ENCODE assay signal across 26 cellular contexts in the genomic region with DNA sequence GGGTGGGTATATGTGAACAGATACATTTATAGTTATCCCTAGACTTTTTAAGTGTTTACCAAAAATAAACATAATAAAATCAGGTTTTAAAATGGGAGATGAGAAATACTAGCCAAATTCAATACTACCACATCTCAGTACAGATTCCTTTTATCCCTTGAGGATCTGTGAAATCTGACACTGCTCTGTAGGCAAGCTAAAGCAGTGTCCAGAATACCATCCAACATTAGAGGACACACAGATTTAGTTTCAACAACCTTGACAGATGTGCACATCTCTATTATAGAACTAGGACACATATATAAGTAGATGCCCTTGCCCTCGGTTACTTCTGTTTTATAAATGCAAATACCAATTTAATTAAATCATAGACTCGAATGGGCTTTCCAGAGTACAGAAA.
"Had no signal": no experiment of that assay in that cellular context is flagged by ENCODE, and none has a peak within 500 bp of the region (broad histone marks: within the 10 kb centered on the region; RNA-seq: fewer than 3 reads in every experiment).

No MANE protein-coding gene starts in this region.

- H3K9me3 Mint-ChIP-seq: activated T-helper 1 cell treated with anti-CD3 and anti-CD28 coated beads, Interleukin-12 subunit alpha, Interleukin-12 subunit beta, Interleukin-2, Interleukin-4 antibody, amounts not matched to agents 30 ng/mL and 10 ng/mL and 1 ng/mL, durations not matched to agents 14 hours and 24 hours and 36 hours; natural killer cell treated with Interleukin-12 subunit alpha and Interleukin-12 subunit beta and Interleukin-15 and Interleukin-18, amount 100 ng/mL, for 72 hours; stimulated activated naive CD8-positive, alpha-beta T cell treated with anti-CD3 and anti-CD28 coated beads, Interleukin-15, amount 100 ng/mL, for 72 hours; WTC11 had no signal

- H3K36me3 Mint-ChIP-seq: activated CD4-positive, alpha-beta memory T cell treated with anti-CD3 and anti-CD28 coated beads for 36 hours; activated naive CD4-positive, alpha-beta T cell treated with anti-CD3 and anti-CD28 coated beads, Interleukin-2, amount 50 U/mL, for 72 hours; natural killer cell treated with Interleukin-12 subunit alpha and Interleukin-12 subunit beta and Interleukin-15 and Interleukin-18, amount 100 ng/mL, for 72 hours; WTC11 had no signal

- H3K4me3 Mint-ChIP-seq: activated CD4-positive, alpha-beta memory T cell treated with anti-CD3 and anti-CD28 coated beads for 36 hours; activated CD4-positive, alpha-beta T cell treated with anti-CD3 and anti-CD28 coated beads for 36 hours; activated T-helper 1 cell treated with anti-CD3 and anti-CD28 coated beads, Interleukin-12 subunit alpha, Interleukin-12 subunit beta, Interleukin-2, Interleukin-4 antibody, amounts not matched to agents 30 ng/mL and 10 ng/mL and 1 ng/mL, durations not matched to agents 14 hours and 24 hours and 36 hours; natural killer cell treated with Interleukin-12 subunit alpha and Interleukin-12 subunit beta and Interleukin-15 and Interleukin-18, amount 100 ng/mL, for 72 hours; stimulated activated naive CD8-positive, alpha-beta T cell treated with anti-CD3 and anti-CD28 coated beads, Interleukin-15, amount 100 ng/mL, for 72 hours; WTC11 had no signal

- DNase-seq: activated CD4-positive, alpha-beta memory T cell treated with anti-CD3 and anti-CD28 coated beads for 36 hours; activated CD4-positive, alpha-beta T cell treated with anti-CD3 and anti-CD28 coated beads for 36 hours; activated gamma-delta T cell treated with Interleukin-2 at 50 U/mL for 16 hours; activated T-cell treated with anti-CD3 and anti-CD28 coated beads for 4 hours; adrenal gland; cerebellar nuclear complex; effector CD8-positive, alpha-beta T cell; left colon; lower lobe of right lung; right lobe of liver; stimulated activated CD4-positive, alpha-beta T cell treated with anti-CD3 and anti-CD28 coated beads, Interleukin-4, amount 100 ng/mL, for 1 hour; stimulated activated naive CD8-positive, alpha-beta T cell treated with anti-CD3 and anti-CD28 coated beads, Interleukin-15, amount 100 ng/mL, for 72 hours; transverse colon; uterus had no signal

- H3K27ac ChIP-seq: adrenal gland, breast epithelium, hepatocyte, lower lobe of right lung, parathyroid adenoma, right lobe of liver, suprapubic skin, transverse colon, uterus had no signal

- H3K4me1 Mint-ChIP-seq: activated CD4-positive, alpha-beta T cell treated with anti-CD3 and anti-CD28 coated beads for 36 hours; stimulated activated naive CD8-positive, alpha-beta T cell treated with anti-CD3 and anti-CD28 coated beads, Interleukin-15, amount 100 ng/mL, for 72 hours; WTC11 had no signal

- H3K27me3 Mint-ChIP-seq: activated CD4-positive, alpha-beta memory T cell treated with anti-CD3 and anti-CD28 coated beads for 36 hours; activated CD4-positive, alpha-beta T cell treated with anti-CD3 and anti-CD28 coated beads for 36 hours; natural killer cell treated with Interleukin-12 subunit alpha and Interleukin-12 subunit beta and Interleukin-15 and Interleukin-18, amount 100 ng/mL, for 72 hours; stimulated activated naive CD8-positive, alpha-beta T cell treated with anti-CD3 and anti-CD28 coated beads, Interleukin-15, amount 100 ng/mL, for 72 hours had no signal

- H3K27ac Mint-ChIP-seq: activated CD4-positive, alpha-beta memory T cell treated with anti-CD3 and anti-CD28 coated beads for 36 hours; activated CD4-positive, alpha-beta T cell treated with anti-CD3 and anti-CD28 coated beads for 36 hours; activated naive CD4-positive, alpha-beta T cell treated with anti-CD3 and anti-CD28 coated beads, Interleukin-2, amount 50 U/mL, for 72 hours; activated T-helper 1 cell treated with anti-CD3 and anti-CD28 coated beads, Interleukin-12 subunit alpha, Interleukin-12 subunit beta, Interleukin-2, Interleukin-4 antibody, amounts not matched to agents 30 ng/mL and 10 ng/mL and 1 ng/mL, durations not matched to agents 14 hours and 24 hours and 36 hours; natural killer cell treated with Interleukin-12 subunit alpha and Interleukin-12 subunit beta and Interleukin-15 and Interleukin-18, amount 100 ng/mL, for 72 hours; stimulated activated naive CD8-positive, alpha-beta T cell treated with anti-CD3 and anti-CD28 coated beads, Interleukin-15, amount 100 ng/mL, for 72 hours; WTC11 had no signal

- FAIRE-seq: astrocyte, endothelial cell of umbilical vein, islet of Langerhans, TTC549 had no signal

- H3K9me3 ChIP-seq: adrenal gland, breast epithelium, lower lobe of right lung, right lobe of liver, suprapubic skin, transverse colon, uterus had no signal

- H3K27me3 ChIP-seq: adrenal gland, breast epithelium, hepatocyte, right lobe of liver, suprapubic skin, transverse colon, uterus had no signal

- ATAC-seq: activated CD4-positive, alpha-beta T cell treated with anti-CD3 and anti-CD28 coated beads for 36 hours; activated naive CD4-positive, alpha-beta T cell treated with anti-CD3 and anti-CD28 coated beads, Interleukin-2, amount 50 U/mL, for 72 hours; left colon; lower lobe of right lung; natural killer cell treated with Interleukin-12 subunit alpha and Interleukin-12 subunit beta and Interleukin-15 and Interleukin-18, amount 100 ng/mL, for 72 hours; right lobe of liver; stimulated activated naive CD8-positive, alpha-beta T cell treated with anti-CD3 and anti-CD28 coated beads, Interleukin-15, amount 100 ng/mL, for 72 hours; WTC11 had no signal
